1 cellular context compared by ENCODE assay signal in the genomic region with DNA sequence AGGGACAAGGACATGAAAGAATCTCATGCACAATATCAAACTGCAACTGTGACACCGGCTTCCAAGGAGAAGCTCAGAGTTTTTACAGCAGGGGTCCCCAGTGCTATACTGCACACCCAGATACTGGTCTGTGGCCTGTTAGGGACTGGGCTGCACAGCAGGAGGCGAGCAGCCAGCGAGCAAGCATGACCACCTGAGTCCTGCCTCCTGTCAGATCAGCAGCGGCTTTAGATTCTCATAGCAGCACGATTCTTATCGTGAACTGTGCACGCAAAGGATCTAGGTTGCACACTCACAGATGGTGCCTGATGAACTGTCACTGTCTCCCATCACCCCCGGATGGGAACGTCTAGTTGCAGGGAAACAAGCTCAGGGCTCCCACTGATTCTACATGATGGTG.
TF ChIP-seq lines count a peak whose summit lies in the region.

No MANE protein-coding gene starts in this region.

TF ChIP-seq in K562, 482 proteins besides CTCF, POLR2A, EP300 and RAD21 (continues in another document):
- TF ChIP-seq, protein P1, sequence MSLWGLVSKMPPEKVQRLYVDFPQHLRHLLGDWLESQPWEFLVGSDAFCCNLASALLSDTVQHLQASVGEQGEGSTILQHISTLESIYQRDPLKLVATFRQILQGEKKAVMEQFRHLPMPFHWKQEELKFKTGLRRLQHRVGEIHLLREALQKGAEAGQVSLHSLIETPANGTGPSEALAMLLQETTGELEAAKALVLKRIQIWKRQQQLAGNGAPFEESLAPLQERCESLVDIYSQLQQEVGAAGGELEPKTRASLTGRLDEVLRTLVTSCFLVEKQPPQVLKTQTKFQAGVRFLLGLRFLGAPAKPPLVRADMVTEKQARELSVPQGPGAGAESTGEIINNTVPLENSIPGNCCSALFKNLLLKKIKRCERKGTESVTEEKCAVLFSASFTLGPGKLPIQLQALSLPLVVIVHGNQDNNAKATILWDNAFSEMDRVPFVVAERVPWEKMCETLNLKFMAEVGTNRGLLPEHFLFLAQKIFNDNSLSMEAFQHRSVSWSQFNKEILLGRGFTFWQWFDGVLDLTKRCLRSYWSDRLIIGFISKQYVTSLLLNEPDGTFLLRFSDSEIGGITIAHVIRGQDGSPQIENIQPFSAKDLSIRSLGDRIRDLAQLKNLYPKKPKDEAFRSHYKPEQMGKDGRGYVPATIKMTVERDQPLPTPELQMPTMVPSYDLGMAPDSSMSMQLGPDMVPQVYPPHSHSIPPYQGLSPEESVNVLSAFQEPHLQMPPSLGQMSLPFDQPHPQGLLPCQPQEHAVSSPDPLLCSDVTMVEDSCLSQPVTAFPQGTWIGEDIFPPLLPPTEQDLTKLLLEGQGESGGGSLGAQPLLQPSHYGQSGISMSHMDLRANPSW (CRISPR knock-in tag; IDR thresholded peaks at IDR 0.05), result no peak
- TF ChIP-seq ARID1B (IDR thresholded peaks at IDR 0.05) (peak; percentile 43), CC2D1A (IDR thresholded peaks at IDR 0.05) (no peak), TBL1XR1 (IDR thresholded peaks at IDR 0.05; ENCODE audit: low read length in 2 of 2) (no peak), KAT8 (IDR thresholded peaks at IDR 0.05; ENCODE audit: low read depth) (no peak), COPS2 (conservative IDR thresholded peaks at IDR 0.05) (no peak), RCOR1 (IDR thresholded peaks at IDR 0.05; ENCODE audit: borderline replicate concordance in 1 of 2, low read depth in 2 of 2, low read length in 2 of 2) (no peak), POLR3A (IDR thresholded peaks at IDR 0.05; ENCODE audit: borderline replicate concordance, extremely low read depth, insufficient read depth, insufficient read length) (no peak), FOXK2 (conservative IDR thresholded peaks at IDR 0.05 in 1 of 2, IDR thresholded peaks at IDR 0.05 in 1 of 2; ENCODE audit: low read depth in 2 of 2) (no peak), U2AF2 (optimal IDR thresholded peaks at IDR 0.05; ENCODE audit: low read depth, low read length) (no peak), ZNF551 (CRISPR knock-in tag; IDR thresholded peaks at IDR 0.05) (no peak), TCFL5 (CRISPR knock-in tag; conservative IDR thresholded peaks at IDR 0.05) (no peak), ZBTB8A (IDR thresholded peaks at IDR 0.05; ENCODE audit: partially characterized antibody) (no peak), ZNF699 (CRISPR knock-in tag; IDR thresholded peaks at IDR 0.05; ENCODE audit: insufficient replicate concordance) (no peak), RFX7 (CRISPR knock-in tag; IDR thresholded peaks at IDR 0.05) (no peak), DACH1 (IDR thresholded peaks at IDR 0.05; ENCODE audit: partially characterized antibody) (no peak), SIRT6 (IDR thresholded peaks at IDR 0.05; ENCODE audit: low read depth, low read length) (no peak), BRCA1 (IDR thresholded peaks at IDR 0.05) (no peak), BRCA1 (CRISPR knock-in tag; IDR thresholded peaks at IDR 0.05) (no peak), ZSCAN29 (IDR thresholded peaks at IDR 0.05) (no peak), MTA2 (IDR thresholded peaks at IDR 0.05; ENCODE audit: low read depth) (no peak), TAF7 (tag; IDR thresholded peaks at IDR 0.05) (no peak), ZNF384 (IDR thresholded peaks at IDR 0.05; ENCODE audit: low read depth, low read length) (no peak), NR1H2 (CRISPR knock-in tag; IDR thresholded peaks at IDR 0.05) (no peak), KDM4B (IDR thresholded peaks at IDR 0.05; ENCODE audit: borderline replicate concordance in 2 of 2, low read depth in 1 of 2) (no peak), PURB (CRISPR knock-in tag; IDR thresholded peaks at IDR 0.05; ENCODE audit: low read depth) (no peak), ZBTB7A (IDR thresholded peaks at IDR 0.05; ENCODE audit: borderline replicate concordance, control insufficient read depth, low read depth, low read length) (peak; percentile 45; the same call in 1 of the 2 replicates), ZNF263 (CRISPR knock-in tag; IDR thresholded peaks at IDR 0.05; ENCODE audit: borderline replicate concordance) (no peak), ZKSCAN3 (CRISPR knock-in tag; IDR thresholded peaks at IDR 0.05) (no peak), ZNF282 (CRISPR knock-in tag; IDR thresholded peaks at IDR 0.05) (no peak), FIP1L1 (IDR thresholded peaks at IDR 0.05; ENCODE audit: low read depth, low read length, poor library complexity, severe bottlenecking) (no peak), ZNF830 (CRISPR knock-in tag; IDR thresholded peaks at IDR 0.05) (no peak), ZNF316 (IDR thresholded peaks at IDR 0.05) (no peak), ZNF212 (CRISPR knock-in tag; IDR thresholded peaks at IDR 0.05) (no peak), FOSL1 (tag; conservative IDR thresholded peaks at IDR 0.05) (no peak), DPF2 (IDR thresholded peaks at IDR 0.05) (0 out of 2 replicates have a peak, but pooled peaks have one; percentile 26), JUN (IDR thresholded peaks at IDR 0.05; ENCODE audit: borderline replicate concordance, low read depth, low read length) (no peak), JUN (CRISPR knock-in tag; IDR thresholded peaks at IDR 0.05; ENCODE audit: borderline replicate concordance) (no peak), TAF9B (IDR thresholded peaks at IDR 0.05; ENCODE audit: partially characterized antibody) (no peak), PCBP1 (IDR thresholded peaks at IDR 0.05; ENCODE audit: low read depth, low read length, poor library complexity, severe bottlenecking) (no peak), CTBP1 (IDR thresholded peaks at IDR 0.05; ENCODE audit: borderline replicate concordance) (peak; percentile 79; the same call in 1 of the 2 replicates), ZNF24 (IDR thresholded peaks at IDR 0.05) (no peak), SAFB (IDR thresholded peaks at IDR 0.05; ENCODE audit: borderline replicate concordance, low read depth, low read length) (no peak)
- TF ChIP-seq, protein P2, sequence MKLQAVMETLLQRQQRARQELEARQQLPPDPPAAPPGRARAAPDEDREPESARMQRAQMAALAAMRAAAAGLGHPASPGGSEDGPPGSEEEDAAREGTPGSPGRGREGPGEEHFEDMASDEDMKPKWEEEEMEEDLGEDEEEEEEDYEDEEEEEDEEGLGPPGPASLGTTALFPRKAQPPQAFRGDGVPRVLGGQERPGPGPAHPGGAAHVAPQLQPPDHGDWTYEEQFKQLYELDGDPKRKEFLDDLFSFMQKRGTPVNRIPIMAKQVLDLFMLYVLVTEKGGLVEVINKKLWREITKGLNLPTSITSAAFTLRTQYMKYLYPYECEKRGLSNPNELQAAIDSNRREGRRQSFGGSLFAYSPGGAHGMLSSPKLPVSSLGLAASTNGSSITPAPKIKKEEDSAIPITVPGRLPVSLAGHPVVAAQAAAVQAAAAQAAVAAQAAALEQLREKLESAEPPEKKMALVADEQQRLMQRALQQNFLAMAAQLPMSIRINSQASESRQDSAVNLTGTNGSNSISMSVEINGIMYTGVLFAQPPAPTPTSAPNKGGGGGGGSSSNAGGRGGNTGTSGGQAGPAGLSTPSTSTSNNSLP (IDR thresholded peaks at IDR 0.05; ENCODE audit: borderline replicate concordance, low read depth, low read length), result no peak
- TF ChIP-seq, protein P3, sequence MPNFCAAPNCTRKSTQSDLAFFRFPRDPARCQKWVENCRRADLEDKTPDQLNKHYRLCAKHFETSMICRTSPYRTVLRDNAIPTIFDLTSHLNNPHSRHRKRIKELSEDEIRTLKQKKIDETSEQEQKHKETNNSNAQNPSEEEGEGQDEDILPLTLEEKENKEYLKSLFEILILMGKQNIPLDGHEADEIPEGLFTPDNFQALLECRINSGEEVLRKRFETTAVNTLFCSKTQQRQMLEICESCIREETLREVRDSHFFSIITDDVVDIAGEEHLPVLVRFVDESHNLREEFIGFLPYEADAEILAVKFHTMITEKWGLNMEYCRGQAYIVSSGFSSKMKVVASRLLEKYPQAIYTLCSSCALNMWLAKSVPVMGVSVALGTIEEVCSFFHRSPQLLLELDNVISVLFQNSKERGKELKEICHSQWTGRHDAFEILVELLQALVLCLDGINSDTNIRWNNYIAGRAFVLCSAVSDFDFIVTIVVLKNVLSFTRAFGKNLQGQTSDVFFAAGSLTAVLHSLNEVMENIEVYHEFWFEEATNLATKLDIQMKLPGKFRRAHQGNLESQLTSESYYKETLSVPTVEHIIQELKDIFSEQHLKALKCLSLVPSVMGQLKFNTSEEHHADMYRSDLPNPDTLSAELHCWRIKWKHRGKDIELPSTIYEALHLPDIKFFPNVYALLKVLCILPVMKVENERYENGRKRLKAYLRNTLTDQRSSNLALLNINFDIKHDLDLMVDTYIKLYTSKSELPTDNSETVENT (CRISPR knock-in tag; IDR thresholded peaks at IDR 0.05), result no peak
- TF ChIP-seq, protein P4, sequence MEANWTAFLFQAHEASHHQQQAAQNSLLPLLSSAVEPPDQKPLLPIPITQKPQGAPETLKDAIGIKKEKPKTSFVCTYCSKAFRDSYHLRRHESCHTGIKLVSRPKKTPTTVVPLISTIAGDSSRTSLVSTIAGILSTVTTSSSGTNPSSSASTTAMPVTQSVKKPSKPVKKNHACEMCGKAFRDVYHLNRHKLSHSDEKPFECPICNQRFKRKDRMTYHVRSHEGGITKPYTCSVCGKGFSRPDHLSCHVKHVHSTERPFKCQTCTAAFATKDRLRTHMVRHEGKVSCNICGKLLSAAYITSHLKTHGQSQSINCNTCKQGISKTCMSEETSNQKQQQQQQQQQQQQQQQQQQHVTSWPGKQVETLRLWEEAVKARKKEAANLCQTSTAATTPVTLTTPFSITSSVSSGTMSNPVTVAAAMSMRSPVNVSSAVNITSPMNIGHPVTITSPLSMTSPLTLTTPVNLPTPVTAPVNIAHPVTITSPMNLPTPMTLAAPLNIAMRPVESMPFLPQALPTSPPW (CRISPR knock-in tag; IDR thresholded peaks at IDR 0.05), result no peak
- TF ChIP-seq, protein P5, sequence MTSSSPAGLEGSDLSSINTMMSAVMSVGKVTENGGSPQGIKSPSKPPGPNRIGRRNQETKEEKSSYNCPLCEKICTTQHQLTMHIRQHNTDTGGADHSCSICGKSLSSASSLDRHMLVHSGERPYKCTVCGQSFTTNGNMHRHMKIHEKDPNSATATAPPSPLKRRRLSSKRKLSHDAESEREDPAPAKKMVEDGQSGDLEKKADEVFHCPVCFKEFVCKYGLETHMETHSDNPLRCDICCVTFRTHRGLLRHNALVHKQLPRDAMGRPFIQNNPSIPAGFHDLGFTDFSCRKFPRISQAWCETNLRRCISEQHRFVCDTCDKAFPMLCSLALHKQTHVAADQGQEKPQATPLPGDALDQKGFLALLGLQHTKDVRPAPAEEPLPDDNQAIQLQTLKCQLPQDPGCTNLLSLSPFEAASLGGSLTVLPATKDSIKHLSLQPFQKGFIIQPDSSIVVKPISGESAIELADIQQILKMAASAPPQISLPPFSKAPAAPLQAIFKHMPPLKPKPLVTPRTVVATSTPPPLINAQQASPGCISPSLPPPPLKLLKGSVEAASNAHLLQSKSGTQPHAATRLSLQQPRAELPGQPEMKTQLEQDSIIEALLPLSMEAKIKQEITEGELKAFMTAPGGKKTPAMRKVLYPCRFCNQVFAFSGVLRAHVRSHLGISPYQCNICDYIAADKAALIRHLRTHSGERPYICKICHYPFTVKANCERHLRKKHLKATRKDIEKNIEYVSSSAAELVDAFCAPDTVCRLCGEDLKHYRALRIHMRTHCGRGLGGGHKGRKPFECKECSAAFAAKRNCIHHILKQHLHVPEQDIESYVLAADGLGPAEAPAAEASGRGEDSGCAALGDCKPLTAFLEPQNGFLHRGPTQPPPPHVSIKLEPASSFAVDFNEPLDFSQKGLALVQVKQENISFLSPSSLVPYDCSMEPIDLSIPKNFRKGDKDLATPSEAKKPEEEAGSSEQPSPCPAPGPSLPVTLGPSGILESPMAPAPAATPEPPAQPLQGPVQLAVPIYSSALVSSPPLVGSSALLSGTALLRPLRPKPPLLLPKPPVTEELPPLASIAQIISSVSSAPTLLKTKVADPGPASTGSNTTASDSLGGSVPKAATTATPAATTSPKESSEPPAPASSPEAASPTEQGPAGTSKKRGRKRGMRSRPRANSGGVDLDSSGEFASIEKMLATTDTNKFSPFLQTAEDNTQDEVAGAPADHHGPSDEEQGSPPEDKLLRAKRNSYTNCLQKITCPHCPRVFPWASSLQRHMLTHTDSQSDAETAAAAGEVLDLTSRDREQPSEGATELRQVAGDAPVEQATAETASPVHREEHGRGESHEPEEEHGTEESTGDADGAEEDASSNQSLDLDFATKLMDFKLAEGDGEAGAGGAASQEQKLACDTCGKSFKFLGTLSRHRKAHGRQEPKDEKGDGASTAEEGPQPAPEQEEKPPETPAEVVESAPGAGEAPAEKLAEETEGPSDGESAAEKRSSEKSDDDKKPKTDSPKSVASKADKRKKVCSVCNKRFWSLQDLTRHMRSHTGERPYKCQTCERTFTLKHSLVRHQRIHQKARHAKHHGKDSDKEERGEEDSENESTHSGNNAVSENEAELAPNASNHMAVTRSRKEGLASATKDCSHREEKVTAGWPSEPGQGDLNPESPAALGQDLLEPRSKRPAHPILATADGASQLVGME (CRISPR knock-in tag; IDR thresholded peaks at IDR 0.05), result no peak
- TF ChIP-seq, protein P6, sequence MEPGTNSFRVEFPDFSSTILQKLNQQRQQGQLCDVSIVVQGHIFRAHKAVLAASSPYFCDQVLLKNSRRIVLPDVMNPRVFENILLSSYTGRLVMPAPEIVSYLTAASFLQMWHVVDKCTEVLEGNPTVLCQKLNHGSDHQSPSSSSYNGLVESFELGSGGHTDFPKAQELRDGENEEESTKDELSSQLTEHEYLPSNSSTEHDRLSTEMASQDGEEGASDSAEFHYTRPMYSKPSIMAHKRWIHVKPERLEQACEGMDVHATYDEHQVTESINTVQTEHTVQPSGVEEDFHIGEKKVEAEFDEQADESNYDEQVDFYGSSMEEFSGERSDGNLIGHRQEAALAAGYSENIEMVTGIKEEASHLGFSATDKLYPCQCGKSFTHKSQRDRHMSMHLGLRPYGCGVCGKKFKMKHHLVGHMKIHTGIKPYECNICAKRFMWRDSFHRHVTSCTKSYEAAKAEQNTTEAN (CRISPR knock-in tag; IDR thresholded peaks at IDR 0.05), result no peak
